ENCODE assay signal across 12 cellular contexts in the genomic region with DNA sequence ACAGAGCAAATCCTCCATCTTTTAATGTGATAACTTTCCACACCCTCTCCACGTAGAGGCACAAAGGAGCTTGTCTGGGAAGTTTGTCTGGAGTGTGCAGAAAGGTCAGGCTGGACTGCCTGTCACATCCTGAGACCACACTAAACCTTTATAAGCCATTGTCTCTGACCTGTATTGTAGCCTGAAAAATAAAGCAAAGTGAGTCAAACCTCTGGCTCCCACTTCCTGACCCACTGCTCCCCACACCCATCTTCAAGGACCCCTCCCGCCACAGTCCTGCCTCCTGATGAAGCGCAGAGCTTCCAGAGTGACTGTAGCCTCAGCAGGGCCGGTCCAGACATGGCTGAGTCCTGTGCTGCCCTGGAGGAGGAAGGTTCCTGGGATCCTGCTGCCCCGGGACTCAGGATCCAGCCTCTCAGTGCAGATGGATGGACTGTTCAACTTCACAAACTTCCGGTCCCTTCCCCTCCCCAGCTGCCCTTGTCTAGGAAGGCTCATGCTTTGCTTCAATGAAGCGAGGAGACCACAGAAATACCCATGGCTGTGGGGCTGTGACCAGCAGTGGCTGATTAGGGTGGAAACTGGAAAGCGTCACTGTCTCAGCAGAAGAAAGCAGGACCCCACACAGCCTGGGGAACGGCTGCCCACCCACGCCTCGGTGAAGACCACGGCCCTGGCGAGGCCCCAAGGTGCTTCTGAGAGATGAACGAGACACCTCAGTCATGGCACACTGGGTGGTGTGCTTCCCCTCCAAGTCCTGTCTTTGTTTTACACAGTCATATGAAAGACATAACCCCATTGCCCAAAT. TPM values are rescaled to one million over a fixed set of nuclear protein-coding genes. Genes with fewer than 3 reads are reported as not detected.
A peak's percentile ranks its signal among the peaks of the same experiment; 100 is the strongest.
DNase-seq lines count a peak whose midpoint lies in the region; ATAC-seq and TF ChIP-seq lines count a peak whose summit lies in the region.
"Had no signal": no experiment of that assay in that cellular context is flagged by ENCODE, and none has a peak within 500 bp of the region (broad histone marks: within the 10 kb centered on the region; RNA-seq: fewer than 3 reads in every experiment).

No MANE protein-coding gene starts in this region.

- H3K4me1 Mint-ChIP-seq in activated CD4-positive, alpha-beta T cell treated with anti-CD3 and anti-CD28 coated beads, Interleukin-2, amount 10 ng/mL, durations not matched to agents 7 days and 5 days, result peaks cover 3% of the 10 kb centered on the region
- peaks cover 3% of the 10 kb centered on the region; the same call in 1 of the 3 replicates for H3K4me1 Mint-ChIP-seq in GM23338
- H3K4me1 Mint-ChIP-seq in naive thymus-derived CD8-positive, alpha-beta T cell, result peaks cover 0 to 2% (median under 1%) of the 10 kb centered on the region in 4 donors

- H3K9me2 ChIP-seq in GM23338 (ENCODE audit: insufficient read depth), result no peaks in the 10 kb centered on the region

- no peaks in the 10 kb centered on the region for H3K27me3 ChIP-seq in GM23338 (ENCODE audit: insufficient read depth)
- no peaks in the 10 kb centered on the region for H3K27me3 ChIP-seq in gastroesophageal sphincter
- no peaks in the 10 kb centered on the region for H3K27me3 ChIP-seq in foreskin keratinocyte

- WGBS in gastroesophageal sphincter (ENCODE audit: low coverage in 1 of 2), 2 donors, result 83 to 97% methylated on average over 5 to 7 of the region's 14 CpGs

- POLR2A ChIA-PET in activated CD4-positive, alpha-beta T cell treated with anti-CD3 and anti-CD28 coated beads, Interleukin-2, amount 10 ng/mL, durations not matched to agents 7 days and 5 days (lab: Charles Lee), result no interaction called here
- POLR2A ChIA-PET in naive thymus-derived CD8-positive, alpha-beta T cell (lab: Charles Lee), result no interaction called here

- DNase-seq in activated CD4-positive, alpha-beta T cell treated with anti-CD3 and anti-CD28 coated beads, Interleukin-2, amount 10 ng/mL, durations not matched to agents 7 days and 5 days, result no peak
- DNase-seq in activated CD4-positive, alpha-beta T cell treated with anti-CD3 and anti-CD28 coated beads, Interleukin-2, amount 50 U/mL, for 4 hours, result no peak
- DNase-seq in GM23338 (ENCODE audit: low spot score) (no peak), foreskin keratinocyte (no peak)
- DNase-seq in naive thymus-derived CD8-positive, alpha-beta T cell, result no peak
- DNase-seq in stimulated activated CD4-positive, alpha-beta T cell treated with anti-CD3 and anti-CD28 coated beads, Interleukin-4, amount 100 ng/mL, for 24 hours, result no peak
- DNase-seq: mesendoderm, MM.1S had no signal

- H3K9me3 Mint-ChIP-seq in activated CD4-positive, alpha-beta T cell treated with anti-CD3 and anti-CD28 coated beads, Interleukin-2, amount 10 ng/mL, durations not matched to agents 7 days and 5 days, result no peaks in the 10 kb centered on the region
- no peaks in the 10 kb centered on the region for H3K9me3 Mint-ChIP-seq in GM23338
- H3K9me3 Mint-ChIP-seq in naive thymus-derived CD8-positive, alpha-beta T cell, result no peaks in the 10 kb centered on the region

- no peaks in the 10 kb centered on the region for H3F3A ChIP-seq in GM23338 (replicated peaks; ENCODE audit: low read depth)

- H3K9me3 ChIP-seq in gastroesophageal sphincter, result no peaks in the 10 kb centered on the region

- H3K4me1 ChIP-seq in GM23338 (ENCODE audit: insufficient read depth) (no peaks in the 10 kb centered on the region), gastroesophageal sphincter (peaks cover 0 to 24% (median 8%) of the 10 kb centered on the region in 3 donors), foreskin keratinocyte (peaks cover 45% of the 10 kb centered on the region)

- H2AFZ ChIP-seq in GM23338, result no peak overlapping the region

- H3K4me3 ChIP-seq in GM23338 (no peak overlapping the region), gastroesophageal sphincter (no peak overlapping the region)

- no peaks in the 10 kb centered on the region for H3K27me3 Mint-ChIP-seq in activated CD4-positive, alpha-beta T cell treated with anti-CD3 and anti-CD28 coated beads, Interleukin-2, amount 10 ng/mL, durations not matched to agents 7 days and 5 days
- peaks cover 14% of the 10 kb centered on the region for H3K27me3 Mint-ChIP-seq in GM23338 (ENCODE audit: insufficient read depth, low read depth, poor library complexity)
- no peaks in the 10 kb centered on the region for H3K27me3 Mint-ChIP-seq in naive thymus-derived CD8-positive, alpha-beta T cell

- H3K4me2 ChIP-seq in GM23338, result no peak overlapping the region

- no peak for TF ChIP-seq EP300 in gastroesophageal sphincter (IDR thresholded peaks at IDR 0.05)

- peaks cover 43% of the 10 kb centered on the region for H3K36me3 Mint-ChIP-seq in activated CD4-positive, alpha-beta T cell treated with anti-CD3 and anti-CD28 coated beads, Interleukin-2, amount 10 ng/mL, durations not matched to agents 7 days and 5 days (ENCODE audit: low read depth)
- H3K36me3 Mint-ChIP-seq in GM23338 (ENCODE audit: low read depth), result peaks cover 56% of the 10 kb centered on the region
- peaks cover 12 to 88% (median 27%) of the 10 kb centered on the region in 3 donors for H3K36me3 Mint-ChIP-seq in naive thymus-derived CD8-positive, alpha-beta T cell

- no peaks in the 10 kb centered on the region for H3K79me2 ChIP-seq in GM23338 (replicated peaks; ENCODE audit: insufficient read depth)

- TF ChIP-seq POLR2A in gastroesophageal sphincter (IDR thresholded peaks at IDR 0.05), result no peak

- H3K36me3 ChIP-seq in GM23338 (ENCODE audit: insufficient read depth) (peaks cover 32% of the 10 kb centered on the region), gastroesophageal sphincter (peaks cover 0 to 86% of the 10 kb centered on the region in 2 donors)

- no peak overlapping the region for H3K27ac ChIP-seq in GM23338 (ENCODE audit: low read depth)
- H3K27ac ChIP-seq in gastroesophageal sphincter, result no peak overlapping the region
- H3K27ac ChIP-seq in foreskin keratinocyte, result no peak overlapping the region
- H3K27ac ChIP-seq: 22Rv1 had no signal

- TF ChIP-seq CTCF in GM23338 (conservative IDR thresholded peaks at IDR 0.05; ENCODE audit: low read depth in 2 of 2) (no peak), gastroesophageal sphincter (IDR thresholded peaks at IDR 0.05) (no peak), foreskin keratinocyte (conservative IDR thresholded peaks at IDR 0.05) (no peak)

- H3K4me3 Mint-ChIP-seq in activated CD4-positive, alpha-beta T cell treated with anti-CD3 and anti-CD28 coated beads, Interleukin-2, amount 10 ng/mL, durations not matched to agents 7 days and 5 days, result no peak overlapping the region
- no peak overlapping the region for H3K4me3 Mint-ChIP-seq in GM23338
- H3K4me3 Mint-ChIP-seq in naive thymus-derived CD8-positive, alpha-beta T cell, result peak overlapping the region in 1 of 10 donors; percentile 51

- ATAC-seq in GM23338 (no peak), HG03565 (IDR thresholded peaks at IDR 0.05; ENCODE audit: unreplicated experiment) (peak; percentile 88), gastroesophageal sphincter (no peak), foreskin keratinocyte (no peak)
- ATAC-seq in naive thymus-derived CD8-positive, alpha-beta T cell, result no peak
- ATAC-seq: SK-N-SH treated with all-trans-retinoic acid at 6 μM for 48 hours had no signal

- H3K27ac Mint-ChIP-seq in activated CD4-positive, alpha-beta T cell treated with anti-CD3 and anti-CD28 coated beads, Interleukin-2, amount 10 ng/mL, durations not matched to agents 7 days and 5 days, result peak overlapping the region; percentile 26
- H3K27ac Mint-ChIP-seq in GM23338, result 0 out of 2 replicates have a peak overlapping the region, but pooled peaks have one; percentile 32
- H3K27ac Mint-ChIP-seq in naive thymus-derived CD8-positive, alpha-beta T cell, result peak overlapping the region in 6 of 10 donors; percentile 42 to 79 (median 62)

- peaks cover 5% of the 10 kb centered on the region; the same call in 1 of the 2 replicates for H4K20me1 ChIP-seq in GM23338 (replicated peaks; ENCODE audit: insufficient read depth)

- CTCF ChIA-PET in activated CD4-positive, alpha-beta T cell treated with anti-CD3 and anti-CD28 coated beads, Interleukin-2, amount 10 ng/mL, durations not matched to agents 7 days and 5 days (lab: Charles Lee), result no interaction called here

TF ChIP-seq in GM23338, 12 proteins besides CTCF, POLR2A, EP300 and RAD21 (continues in another document):
- TF ChIP-seq, protein P1, sequence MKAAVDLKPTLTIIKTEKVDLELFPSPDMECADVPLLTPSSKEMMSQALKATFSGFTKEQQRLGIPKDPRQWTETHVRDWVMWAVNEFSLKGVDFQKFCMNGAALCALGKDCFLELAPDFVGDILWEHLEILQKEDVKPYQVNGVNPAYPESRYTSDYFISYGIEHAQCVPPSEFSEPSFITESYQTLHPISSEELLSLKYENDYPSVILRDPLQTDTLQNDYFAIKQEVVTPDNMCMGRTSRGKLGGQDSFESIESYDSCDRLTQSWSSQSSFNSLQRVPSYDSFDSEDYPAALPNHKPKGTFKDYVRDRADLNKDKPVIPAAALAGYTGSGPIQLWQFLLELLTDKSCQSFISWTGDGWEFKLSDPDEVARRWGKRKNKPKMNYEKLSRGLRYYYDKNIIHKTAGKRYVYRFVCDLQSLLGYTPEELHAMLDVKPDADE (IDR thresholded peaks at IDR 0.05), result no peak
- no peak for TF ChIP-seq ZNF331 (CRISPR knock-in tag; IDR thresholded peaks at IDR 0.05; ENCODE audit: low read depth)
- TF ChIP-seq CREB1 (CRISPR knock-in tag; IDR thresholded peaks at IDR 0.05; ENCODE audit: low read depth), result no peak
- no peak for TF ChIP-seq EZH2phosphoT487 (IDR thresholded peaks at IDR 0.05; ENCODE audit: unreplicated experiment)
- TF ChIP-seq STAT1 (IDR thresholded peaks at IDR 0.05; ENCODE audit: unreplicated experiment), result no peak
- TF ChIP-seq POLR2AphosphoS5 (IDR thresholded peaks at IDR 0.05; ENCODE audit: low read depth), result no peak

RNA-seq across cellular contexts. Expression of a gene that starts 30.9 kb away (rescaled TPM):
- 1 to 10 TPM; 1.4 to 1.9 TPM for total RNA-seq in activated CD4-positive, alpha-beta T cell treated with anti-CD3 and anti-CD28 coated beads, Interleukin-2, amount 10 ng/mL, durations not matched to agents 7 days and 5 days
- total RNA-seq in GM23338 (2014; rRNA removed; shearing (Covaris generic)), result 0.31 TPM in 1 of 2 replicates, not detected in the other
- polyA plus RNA-seq in GM23338 (2016; fragmentation: Nextera tagmentation; extraction: Ambion mirVana) (0.23 and 0.54 TPM in 2 replicates), foreskin keratinocyte (0.14 and 0.28 TPM in 2 replicates)
- total RNA-seq in naive thymus-derived CD8-positive, alpha-beta T cell, result 1 to 10 TPM; 4.2 TPM
- not detected for polyA plus RNA-seq in naive thymus-derived CD8-positive, alpha-beta T cell
- total RNA-seq in gastroesophageal sphincter (under 1 TPM in 1 of 4 donors, not detected in 3; 0.20 TPM), foreskin keratinocyte (0.18 and 0.20 TPM in 2 replicates)
